In genomic region chr11:1298695-1299492, GRCh38 we compare ENCODE assay signal across 1 cellular context.
A peak's percentile ranks its signal among the peaks of the same experiment; 100 is the strongest.
TF ChIP-seq lines count a peak whose summit lies in the region.

No MANE protein-coding gene starts in this region.

TF ChIP-seq in HepG2, 621 proteins besides CTCF, POLR2A, EP300 and RAD21 (continued from another document and continues in another):
- TF ChIP-seq ARID4A (CRISPR knock-in tag; IDR thresholded peaks at IDR 0.05; ENCODE audit: borderline replicate concordance) (peak; percentile 52; the same call in 1 of the 2 replicates), DMTF1 (CRISPR knock-in tag; IDR thresholded peaks at IDR 0.05) (no peak), MTA1 (CRISPR knock-in tag; IDR thresholded peaks at IDR 0.05; ENCODE audit: borderline replicate concordance) (0 out of 2 replicates have a peak, but pooled peaks have one; percentile 53), ZNF556 (CRISPR knock-in tag; IDR thresholded peaks at IDR 0.05; ENCODE audit: borderline replicate concordance) (peak; percentile 77; the same call in 1 of the 2 replicates), BCL3 (CRISPR knock-in tag; IDR thresholded peaks at IDR 0.05) (no peak), CCAR2 (optimal IDR thresholded peaks at IDR 0.05; ENCODE audit: low read depth, low read length) (peak; percentile 36), ZNF510 (CRISPR knock-in tag; IDR thresholded peaks at IDR 0.05; ENCODE audit: low read depth) (peak; percentile 65; the same call in 1 of the 2 replicates), ZNF317 (CRISPR knock-in tag; IDR thresholded peaks at IDR 0.05) (0 out of 2 replicates have a peak, but pooled peaks have one; percentile 57), RERE (CRISPR knock-in tag; IDR thresholded peaks at IDR 0.05; ENCODE audit: low read depth) (peak; percentile 47; the same call in 1 of the 2 replicates), ZNF414 (CRISPR knock-in tag; IDR thresholded peaks at IDR 0.05) (no peak), FOXK1 (CRISPR knock-in tag; IDR thresholded peaks at IDR 0.05; ENCODE audit: borderline replicate concordance, low read depth) (peak; percentile 33; the same call in 1 of the 2 replicates), HNRNPL (IDR thresholded peaks at IDR 0.05; ENCODE audit: low read depth, low read length) (0 out of 2 replicates have a peak, but pooled peaks have one; percentile 56), ZFYVE20 (CRISPR knock-in tag; IDR thresholded peaks at IDR 0.05; ENCODE audit: borderline replicate concordance, low read depth) (no peak), CBX5 (CRISPR knock-in tag; IDR thresholded peaks at IDR 0.05; ENCODE audit: borderline replicate concordance) (peak; percentile 80; the same call in 1 of the 2 replicates), ZNF382 (CRISPR knock-in tag; IDR thresholded peaks at IDR 0.05; ENCODE audit: borderline replicate concordance) (no peak), ZNF792 (CRISPR knock-in tag; IDR thresholded peaks at IDR 0.05) (peak; percentile 81; the same call in 1 of the 2 replicates), HOMEZ (CRISPR knock-in tag; IDR thresholded peaks at IDR 0.05; ENCODE audit: low read depth) (peak; percentile 56; the same call in 1 of the 2 replicates), NR2F6 (IDR thresholded peaks at IDR 0.05) (no peak), NR2F6 (CRISPR knock-in tag; IDR thresholded peaks at IDR 0.05) (peak; percentile 70; the same call in 1 of the 2 replicates), ZHX1 (CRISPR knock-in tag; IDR thresholded peaks at IDR 0.05; ENCODE audit: low read depth) (peak; percentile 64; the same call in 1 of the 2 replicates), ATF2 (CRISPR knock-in tag; IDR thresholded peaks at IDR 0.05) (peak; percentile 83; the same call in 1 of the 2 replicates), SSRP1 (CRISPR knock-in tag; IDR thresholded peaks at IDR 0.05) (peak; percentile 72; the same call in 1 of the 2 replicates), SOX6 (IDR thresholded peaks at IDR 0.05) (no peak), SOX6 (CRISPR knock-in tag; IDR thresholded peaks at IDR 0.05) (peak; percentile 70), HBP1 (CRISPR knock-in tag; IDR thresholded peaks at IDR 0.05; ENCODE audit: low read depth) (peak; percentile 82; the same call in 1 of the 2 replicates), ZFP36L1 (CRISPR knock-in tag; IDR thresholded peaks at IDR 0.05) (peak; percentile 76), ZNF691 (CRISPR knock-in tag; IDR thresholded peaks at IDR 0.05; ENCODE audit: borderline replicate concordance, low read depth) (peak; percentile 85; the same call in 1 of the 2 replicates), TRIM24 (CRISPR knock-in tag; IDR thresholded peaks at IDR 0.05) (0 out of 2 replicates have a peak, but pooled peaks have one; percentile 25), TAF15 (IDR thresholded peaks at IDR 0.05; ENCODE audit: low read depth, low read length, poor library complexity, severe bottlenecking) (no peak), GZF1 (CRISPR knock-in tag; IDR thresholded peaks at IDR 0.05) (no peak)
